ENCODE assay signal across 8 cellular contexts in the genomic region with DNA sequence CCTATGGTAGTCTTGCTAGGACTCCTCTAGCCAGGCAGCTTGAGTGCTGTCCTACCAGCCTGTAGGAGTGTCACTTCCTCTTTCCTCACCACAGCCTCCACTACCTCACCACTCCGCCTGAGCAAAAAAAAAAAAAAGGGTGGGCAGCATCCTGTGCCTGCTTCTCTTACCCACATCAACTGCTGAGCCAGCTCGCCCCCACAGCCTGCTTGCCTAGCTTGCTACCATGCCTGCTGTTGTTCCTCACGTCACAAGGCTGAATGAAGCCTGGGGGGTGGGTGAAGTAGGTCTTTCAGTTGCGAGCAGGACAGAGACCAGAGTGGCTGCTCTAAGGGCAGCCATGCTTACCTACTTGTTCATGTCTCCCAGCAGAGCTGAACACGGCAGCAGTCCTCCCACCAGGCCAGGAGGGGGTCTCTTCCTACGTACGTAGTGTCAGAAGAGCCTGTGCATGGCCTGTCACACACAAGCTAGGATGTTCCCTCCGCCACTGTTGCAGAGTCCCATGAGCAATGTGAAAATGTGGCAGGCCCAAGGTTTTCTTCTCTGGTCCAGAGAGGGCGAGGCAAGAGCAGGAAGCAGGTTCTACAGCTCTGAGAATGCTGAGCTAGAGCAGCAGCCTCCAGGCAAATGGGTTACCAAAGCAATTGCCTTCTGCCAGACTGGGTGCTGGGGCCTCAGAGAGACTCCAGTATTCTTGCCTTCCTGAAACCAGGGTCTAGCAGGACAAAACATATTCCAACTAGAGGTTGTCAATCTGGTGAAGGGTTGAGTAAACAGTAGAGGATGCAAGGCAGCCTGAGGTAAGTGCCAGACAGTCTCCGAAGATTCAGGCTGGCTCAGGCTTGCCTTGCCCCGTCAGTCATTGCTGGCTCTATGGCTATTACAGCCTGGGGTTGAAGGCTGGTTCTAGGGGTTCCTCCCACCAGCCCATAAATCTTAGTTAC. TPM values are rescaled to one million over a fixed set of nuclear protein-coding genes. Genes with fewer than 3 reads are reported as not detected.
DNase-seq lines count a peak whose midpoint lies in the region; ATAC-seq and TF ChIP-seq lines count a peak whose summit lies in the region.

No MANE protein-coding gene starts in this region.

- TF ChIP-seq CTCF in GM20000 (IDR thresholded peaks at IDR 0.05; ENCODE audit: extremely low read depth, missing control alignments), result no peak

- DNase-seq in Ammon's horn (ENCODE audit: low spot score), result peak; percentile 92
- DNase-seq in GM20000 (ENCODE audit: low spot score), result peak; percentile 89
- peak; percentile 83 to 88 for DNase-seq in activated CD4-positive, alpha-beta T cell treated with anti-CD3 and anti-CD28 coated beads for 4 hours
- peak; percentile 69 for DNase-seq in effector CD8-positive, alpha-beta T cell (lab: John Stamatoyannopoulos, UW)
- DNase-seq in pons (ENCODE audit: low spot score), result peak; percentile 69
- no peak for DNase-seq in DMS 273 treated with DMSO at 0.1 percent for 48 hours (lab: John Stamatoyannopoulos, UW)
- no peak for DNase-seq in HT-29 (ENCODE audit: low spot score)

- ATAC-seq in HG03575 (IDR thresholded peaks at IDR 0.05; ENCODE audit: extremely low read depth, insufficient number of reproducible peaks, low FRiP score, unreplicated experiment), result peak; percentile 68

RNA-seq across cellular contexts. Expression of a gene that starts 8.0 kb away (rescaled TPM):
- 4.0 and 4.2 TPM in 2 replicates for total RNA-seq in HT-29 (2014; rRNA removed; shearing (Covaris generic))

RNA-seq across cellular contexts. Expression of a gene that starts 14.6 kb away (rescaled TPM):
- total RNA-seq in HT-29 (2014; rRNA removed; shearing (Covaris generic)), result 80.5 and 85.4 TPM in 2 replicates

RNA-seq across cellular contexts. Expression of a gene that starts 24.9 kb away (rescaled TPM):
- 16.4 and 18.9 TPM in 2 replicates for total RNA-seq in HT-29 (2014; rRNA removed; shearing (Covaris generic))

RNA-seq across cellular contexts. Expression of a gene that starts 28.1 kb away (rescaled TPM):
- not detected in 2 replicates for total RNA-seq in HT-29 (2014; rRNA removed; shearing (Covaris generic))

RNA-seq across cellular contexts. Expression of a gene that starts 34.0 kb away (rescaled TPM):
- 23.0 and 29.0 TPM in 2 replicates for total RNA-seq in HT-29 (2014; rRNA removed; shearing (Covaris generic))

Comparison
In these comparisons a context has a peak if more than half of its experiments do, and no peak if none do; other contexts are left out.
1. DNase-seq: peak in Ammon's horn (single experiment), GM20000 (single experiment), activated CD4-positive, alpha-beta T cell treated with anti-CD3 and anti-CD28 coated beads for 4 hours (2 of 2), effector CD8-positive, alpha-beta T cell (single experiment) and pons (single experiment); none in DMS 273 treated with DMSO at 0.1 percent for 48 hours (single experiment) and HT-29 (single experiment).